Comparison of ENCODE assay signal across 20 cellular contexts in genomic region chr6:166828397-166829002, GRCh38.
A peak's percentile ranks its signal among the peaks of the same experiment; 100 is the strongest.
DNase-seq lines count a peak whose midpoint lies in the region; ATAC-seq, FAIRE-seq and TF ChIP-seq lines count a peak whose summit lies in the region.
"Had no signal": no experiment of that assay in that cellular context is flagged by ENCODE, and none has a peak within 500 bp of the region (broad histone marks: within the 10 kb centered on the region; RNA-seq: fewer than 3 reads in every experiment).

No MANE protein-coding gene starts in this region.

- ATAC-seq in HepG2 (no peak), right lobe of liver (no peak), K562 (no peak), HG02870 (IDR thresholded peaks at IDR 0.05; ENCODE audit: unreplicated experiment) (no peak)
- ATAC-seq: CD8-positive, alpha-beta T cell had no signal

- TF ChIP-seq RAD21 in HepG2 (CRISPR knock-in tag; IDR thresholded peaks at IDR 0.05) (no peak), K562 (CRISPR knock-in tag; conservative IDR thresholded peaks at IDR 0.05 in 1 of 2, IDR thresholded peaks at IDR 0.05 in 1 of 2) (no peak)

- H3K4me3 ChIP-seq in HepG2 (replicated peaks in 1 of 3; ENCODE audit: insufficient read depth in 1 of 3, low read depth in 2 of 3, low read length in 3 of 3) (no peak overlapping the region), right lobe of liver (no peak overlapping the region), HEK293 (ENCODE audit: low read depth, low read length) (no peak overlapping the region), K562 (no peak overlapping the region), transverse colon (no peak overlapping the region)
- H3K4me3 ChIP-seq: HAP-1 had no signal

- no peaks in the 10 kb centered on the region for H3K36me3 ChIP-seq in HepG2 (replicated peaks in 1 of 2; ENCODE audit: control insufficient read depth in 1 of 2, insufficient read depth in 2 of 2, low read length in 2 of 2)
- H3K36me3 ChIP-seq in right lobe of liver: no peaks in the 10 kb centered on the region
- no peaks in the 10 kb centered on the region for H3K36me3 ChIP-seq in HEK293 (ENCODE audit: control insufficient read depth in 2 of 2, insufficient read depth in 1 of 2, low read length in 2 of 2)
- H3K36me3 ChIP-seq in K562 (ENCODE audit: control insufficient read depth, insufficient read depth, low read length): no peaks in the 10 kb centered on the region
- H3K36me3 ChIP-seq in transverse colon: no peaks in the 10 kb centered on the region
- H3K36me3 ChIP-seq: HAP-1 had no signal

- no peaks in the 10 kb centered on the region for H3K79me2 ChIP-seq in HepG2 (ENCODE audit: insufficient read depth, low read length)
- no peaks in the 10 kb centered on the region for H3K79me2 ChIP-seq in K562 (ENCODE audit: control insufficient read depth, insufficient read depth, low read length)

- intact Hi-C loops in HepG2 (cut with micrococcal nuclease; ENCODE audit: unreplicated experiment): no loop called here
- intact Hi-C loops in right lobe of liver (cut with DNase I): no loop called here
- intact Hi-C loops in K562 (cut with micrococcal nuclease): no loop called here
- intact Hi-C loops in transverse colon (cut with DNase I; ENCODE audit: low total_unique reads): no loop called here

- H3K4me2 ChIP-seq in HepG2 (ENCODE audit: low read depth, low read length) (no peak overlapping the region), K562 (ENCODE audit: insufficient read depth, low read length) (no peak overlapping the region)

- H3K9me3 ChIP-seq in HepG2 (ENCODE audit: low read length): no peaks in the 10 kb centered on the region
- H3K9me3 ChIP-seq in right lobe of liver: no peaks in the 10 kb centered on the region
- H3K9me3 ChIP-seq in HEK293 (ENCODE audit: control insufficient read depth, insufficient read depth, low read depth, low read length): no peaks in the 10 kb centered on the region
- no peaks in the 10 kb centered on the region for H3K9me3 ChIP-seq in K562 (replicated peaks; ENCODE audit: control insufficient read depth, insufficient read depth, low read depth, low read length)
- no peaks in the 10 kb centered on the region for H3K9me3 ChIP-seq in transverse colon
- H3K9me3 ChIP-seq: Caco-2, HAP-1 had no signal

- DNase-seq in HepG2 (ENCODE audit: low spot score) (no peak), right lobe of liver (no peak), K562 (ENCODE audit: extremely low read depth in 1 of 4, low spot score in 3 of 4) (no peak), dedifferentiated amniotic fluid mesenchymal stem cell (ENCODE audit: extremely low spot score) (no peak), transverse colon (no peak), NCI-H345 treated with DMSO at 0.1 percent for 48 hours (lab: John Stamatoyannopoulos, UW; ENCODE audit: unreplicated experiment) (no peak)
- DNase-seq: Caco-2; CD4-positive, CD25-positive, alpha-beta regulatory T cell; CD8-positive, alpha-beta T cell; DMS153; DND-41; GOT3 had no signal

- TF ChIP-seq EP300 in HepG2 (IDR thresholded peaks at IDR 0.05; ENCODE audit: low read depth in 2 of 2, low read length in 2 of 2): no peak
- TF ChIP-seq EP300 in HepG2 (CRISPR knock-in tag; IDR thresholded peaks at IDR 0.05; ENCODE audit: borderline replicate concordance): no peak
- TF ChIP-seq EP300 in K562 (IDR thresholded peaks at IDR 0.05; ENCODE audit: low read length): no peak
- no peak for TF ChIP-seq EP300 in transverse colon (IDR thresholded peaks at IDR 0.05; ENCODE audit: low read depth)

- BruUV-seq in HepG2 (replicated peaks; lab: Mats Ljungman, UMichigan): no TSS peak
- no TSS peak for BruUV-seq in K562 (replicated peaks; lab: Mats Ljungman, UMichigan)

- TF ChIP-seq POLR2A in HepG2 (IDR thresholded peaks at IDR 0.05; ENCODE audit: insufficient read depth in 1 of 2, low read depth in 2 of 2, low read length in 2 of 2) (no peak), right lobe of liver (IDR thresholded peaks at IDR 0.05) (no peak), K562 (conservative IDR thresholded peaks at IDR 0.05) (no peak), transverse colon (IDR thresholded peaks at IDR 0.05) (no peak)

- H3K27ac ChIP-seq in HepG2 (ENCODE audit: extremely low read length, insufficient read depth, low read length) (no peak overlapping the region), right lobe of liver (no peak overlapping the region), HEK293 (ENCODE audit: extremely low read depth, low read depth, low read length) (no peak overlapping the region), K562 (ENCODE audit: extremely low read depth, low read depth, low read length) (no peak overlapping the region), transverse colon (no peak overlapping the region)
- H3K27ac ChIP-seq: 22Rv1, C4-2B had no signal

- WGBS in HepG2 (ENCODE audit: low lambda C conversion rate): 28% methylated on average over 5 of the region's 5 CpGs
- 60% methylated on average over 5 of the region's 5 CpGs for WGBS in right lobe of liver (ENCODE audit: insufficient coverage, low coverage, low lambda C conversion rate, missing lambda C conversion rate)
- 7% methylated on average over 5 of the region's 5 CpGs for WGBS in K562 (ENCODE audit: insufficient coverage, low coverage, missing lambda C conversion rate)
- 63 to 71% methylated on average over 5 of the region's 5 CpGs for WGBS in transverse colon (ENCODE audit: low coverage in 1 of 2), 2 donors

- no peaks in the 10 kb centered on the region for H4K20me1 ChIP-seq in HepG2 (ENCODE audit: insufficient read depth, low read length)
- H4K20me1 ChIP-seq in K562 (replicated peaks; ENCODE audit: control insufficient read depth, insufficient read depth, low read length): no peaks in the 10 kb centered on the region

- no peak overlapping the region for H2AFZ ChIP-seq in HepG2 (ENCODE audit: low read length)
- no peak overlapping the region for H2AFZ ChIP-seq in K562 (ENCODE audit: low read depth, low read length)

- no peaks in the 10 kb centered on the region for H3K9me1 ChIP-seq in K562 (ENCODE audit: control insufficient read depth, insufficient read depth, low read length)

- FAIRE-seq in HepG2 (lab: Jason Lieb, UNC) (no peak), K562 (lab: Jason Lieb, UNC) (no peak)
- FAIRE-seq: A204.1, G401.6, H54 had no signal

- in situ Hi-C loops in HepG2 (cut with HindIII; ENCODE audit: extremely low pct_ligation_motif_present, low pct_unique_long_range_greater_than_20kb): no loop called here
- in situ Hi-C loops in K562 (cut with MboI): no loop called here
- in situ Hi-C loops in transverse colon (cut with MboI; ENCODE audit: low pct_ligation_motif_present in 1 of 4, low pct_unique_long_range_greater_than_20kb in 1 of 4, low sequenced_read_pairs in 3 of 4): no loop called here

- POLR2A ChIA-PET in HepG2 (lab: Yijun Ruan, JAX) (no interaction called here), HEK293 (lab: Yijun Ruan, JAX) (no interaction called here), K562 (lab: Yijun Ruan, JAX) (interaction anchor here (0.6 to 1.1 kb wide), 2 partner anchors 8 to 302 kb away, joined by 3 read pairs; no protein-coding TSS in a partner anchor)

- CTCF ChIA-PET in HepG2 (lab: Yijun Ruan, JAX; ENCODE audit: low intra/inter-chr PET ratio, low total read pairs) (no interaction called here), HEK293 (lab: Yijun Ruan, JAX) (no interaction called here), K562 (lab: Yijun Ruan, JAX; ENCODE audit: low intra/inter-chr PET ratio) (no interaction called here)

- no peak for TF ChIP-seq CTCF in HepG2 (CRISPR knock-in tag; IDR thresholded peaks at IDR 0.05)
- TF ChIP-seq CTCF in right lobe of liver (IDR thresholded peaks at IDR 0.05): no peak
- TF ChIP-seq CTCF in HEK293 (tag by site-specific recombination; IDR thresholded peaks at IDR 0.05): no peak
- TF ChIP-seq CTCF in K562 (IDR thresholded peaks at IDR 0.05 in 2 of 3, conservative IDR thresholded peaks at IDR 0.05 in 1 of 3; ENCODE audit: insufficient read depth in 2 of 3, low read depth in 1 of 3, low read length in 3 of 3): no peak
- TF ChIP-seq CTCF in transverse colon (IDR thresholded peaks at IDR 0.05): no peak

- H3K9ac ChIP-seq in HepG2 (ENCODE audit: insufficient read depth, low read depth, low read length) (no peak overlapping the region), K562 (ENCODE audit: insufficient read depth in 1 of 2, low read depth in 2 of 2, low read length in 2 of 2) (no peak overlapping the region)

- H3K27me3 ChIP-seq in HepG2 (ENCODE audit: control insufficient read depth in 1 of 2, insufficient read depth in 2 of 2, low read length in 2 of 2) (no peaks in the 10 kb centered on the region; a peak in 1 of 5 replicates), right lobe of liver (no peaks in the 10 kb centered on the region), K562 (ENCODE audit: control insufficient read depth in 2 of 2, insufficient read depth in 2 of 2, low read length in 2 of 2) (peaks cover 4 to 15% of the 10 kb centered on the region in 2 experiments; a peak in 4 of 5 replicates), transverse colon (no peaks in the 10 kb centered on the region)

- H3K4me1 ChIP-seq in HepG2 (ENCODE audit: insufficient read depth, low read length): no peaks in the 10 kb centered on the region
- H3K4me1 ChIP-seq in right lobe of liver: no peaks in the 10 kb centered on the region
- H3K4me1 ChIP-seq in HEK293 (ENCODE audit: control insufficient read depth, insufficient read depth, low read length): no peaks in the 10 kb centered on the region
- H3K4me1 ChIP-seq in K562 (replicated peaks in 1 of 2; ENCODE audit: control insufficient read depth in 2 of 2, insufficient read depth in 2 of 2, low read length in 2 of 2): no peaks in the 10 kb centered on the region; a peak in 1 of 5 replicates
- H3K4me1 ChIP-seq in transverse colon: no peaks in the 10 kb centered on the region
- H3K4me1 ChIP-seq: Caco-2, HAP-1 had no signal

TF ChIP-seq in HepG2, 621 proteins besides CTCF, POLR2A, EP300 and RAD21 (continues in another document):
- TF ChIP-seq CREB1 (IDR thresholded peaks at IDR 0.05): peak; percentile 92
- TF ChIP-seq CREB1 (CRISPR knock-in tag; IDR thresholded peaks at IDR 0.05): no peak

TF ChIP-seq in HEK293, 187 proteins besides CTCF, POLR2A, EP300 and RAD21 (continues in another document):
- TF ChIP-seq TCF7L2 (IDR thresholded peaks at IDR 0.05; ENCODE audit: borderline replicate concordance, low read depth, low read length): no peak

TF ChIP-seq in K562, 482 proteins besides CTCF, POLR2A, EP300 and RAD21 (continues in another document):
- TF ChIP-seq ZEB2 (IDR thresholded peaks at IDR 0.05): no peak
- TF ChIP-seq TAF15 (IDR thresholded peaks at IDR 0.05; ENCODE audit: low read depth, low read length): no peak
- TF ChIP-seq HDAC1 (IDR thresholded peaks at IDR 0.05): no peak
- peak; percentile 66; the same call in 1 of the 2 replicates for TF ChIP-seq ZNF316 (IDR thresholded peaks at IDR 0.05)
- no peak for TF ChIP-seq ATF1 (CRISPR knock-in tag; IDR thresholded peaks at IDR 0.05)
- TF ChIP-seq ATF1 (tag; IDR thresholded peaks at IDR 0.05): peak; percentile 12; the same call in 1 of the 2 replicates
- TF ChIP-seq HMGN3 (IDR thresholded peaks at IDR 0.05; ENCODE audit: borderline replicate concordance, extremely low read depth, insufficient read length, low read depth, low read length): no peak

Comparison
In these comparisons a context has a peak if more than half of its experiments do, and no peak if none do; other contexts are left out.
1. Of the 241 proteins assayed by ChIP-seq in both HepG2 and K562: peak only in HepG2: MAFF; only in K562: MAFG; in both: none; in neither: 235; mixed calls (peak in some experiments, not most) for 4.